4 cellular contexts compared by ENCODE assay signal in genomic region chr5:171637811-171638210, GRCh38.
TF ChIP-seq lines count a peak whose summit lies in the region.

No MANE protein-coding gene starts in this region.

TF ChIP-seq in HepG2, 621 proteins besides CTCF, POLR2A, EP300 and RAD21:
- TF ChIP-seq, protein P1, sequence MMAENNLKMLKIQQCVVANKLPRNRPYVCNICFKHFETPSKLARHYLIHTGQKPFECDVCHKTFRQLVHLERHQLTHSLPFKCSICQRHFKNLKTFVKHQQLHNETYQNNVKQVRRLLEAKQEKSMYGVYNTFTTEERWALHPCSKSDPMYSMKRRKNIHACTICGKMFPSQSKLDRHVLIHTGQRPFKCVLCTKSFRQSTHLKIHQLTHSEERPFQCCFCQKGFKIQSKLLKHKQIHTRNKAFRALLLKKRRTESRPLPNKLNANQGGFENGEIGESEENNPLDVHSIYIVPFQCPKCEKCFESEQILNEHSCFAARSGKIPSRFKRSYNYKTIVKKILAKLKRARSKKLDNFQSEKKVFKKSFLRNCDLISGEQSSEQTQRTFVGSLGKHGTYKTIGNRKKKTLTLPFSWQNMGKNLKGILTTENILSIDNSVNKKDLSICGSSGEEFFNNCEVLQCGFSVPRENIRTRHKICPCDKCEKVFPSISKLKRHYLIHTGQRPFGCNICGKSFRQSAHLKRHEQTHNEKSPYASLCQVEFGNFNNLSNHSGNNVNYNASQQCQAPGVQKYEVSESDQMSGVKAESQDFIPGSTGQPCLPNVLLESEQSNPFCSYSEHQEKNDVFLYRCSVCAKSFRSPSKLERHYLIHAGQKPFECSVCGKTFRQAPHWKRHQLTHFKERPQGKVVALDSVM (CRISPR knock-in tag; IDR thresholded peaks at IDR 0.05), result no peak
- TF ChIP-seq ZNF768 (CRISPR knock-in tag; IDR thresholded peaks at IDR 0.05) (peak; percentile 11; the same call in 1 of the 2 replicates), SOX6 (IDR thresholded peaks at IDR 0.05) (no peak), SOX6 (CRISPR knock-in tag; IDR thresholded peaks at IDR 0.05) (no peak), ZNF816 (CRISPR knock-in tag; IDR thresholded peaks at IDR 0.05; ENCODE audit: borderline replicate concordance) (no peak)
- TF ChIP-seq, protein P2, sequence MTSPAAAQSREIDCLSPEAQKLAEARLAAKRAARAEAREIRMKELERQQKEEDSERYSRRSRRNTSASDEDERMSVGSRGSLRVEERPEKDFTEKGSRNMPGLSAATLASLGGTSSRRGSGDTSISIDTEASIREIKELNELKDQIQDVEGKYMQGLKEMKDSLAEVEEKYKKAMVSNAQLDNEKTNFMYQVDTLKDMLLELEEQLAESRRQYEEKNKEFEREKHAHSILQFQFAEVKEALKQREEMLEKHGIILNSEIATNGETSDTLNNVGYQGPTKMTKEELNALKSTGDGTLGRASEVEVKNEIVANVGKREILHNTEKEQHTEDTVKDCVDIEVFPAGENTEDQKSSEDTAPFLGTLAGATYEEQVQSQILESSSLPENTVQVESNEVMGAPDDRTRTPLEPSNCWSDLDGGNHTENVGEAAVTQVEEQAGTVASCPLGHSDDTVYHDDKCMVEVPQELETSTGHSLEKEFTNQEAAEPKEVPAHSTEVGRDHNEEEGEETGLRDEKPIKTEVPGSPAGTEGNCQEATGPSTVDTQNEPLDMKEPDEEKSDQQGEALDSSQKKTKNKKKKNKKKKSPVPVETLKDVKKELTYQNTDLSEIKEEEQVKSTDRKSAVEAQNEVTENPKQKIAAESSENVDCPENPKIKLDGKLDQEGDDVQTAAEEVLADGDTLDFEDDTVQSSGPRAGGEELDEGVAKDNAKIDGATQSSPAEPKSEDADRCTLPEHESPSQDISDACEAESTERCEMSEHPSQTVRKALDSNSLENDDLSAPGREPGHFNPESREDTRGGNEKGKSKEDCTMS (CRISPR knock-in tag; conservative IDR thresholded peaks at IDR 0.05), result no peak

TF ChIP-seq in HEK293, 187 proteins besides CTCF, POLR2A, EP300 and RAD21:
- no peak for TF ChIP-seq HOXD13 (CRISPR knock-in tag; IDR thresholded peaks at IDR 0.05; ENCODE audit: borderline replicate concordance)
- TF ChIP-seq ZNF768 (tag by site-specific recombination; IDR thresholded peaks at IDR 0.05), result peak; percentile 64; the same call in 1 of the 2 replicates

TF ChIP-seq in K562, 482 proteins besides CTCF, POLR2A, EP300 and RAD21:
- TF ChIP-seq FOXP4 (CRISPR knock-in tag; IDR thresholded peaks at IDR 0.05; ENCODE audit: borderline replicate concordance) (no peak), ZNF347 (CRISPR knock-in tag; IDR thresholded peaks at IDR 0.05; ENCODE audit: low read depth) (no peak), ZNF436 (CRISPR knock-in tag; IDR thresholded peaks at IDR 0.05) (no peak), RBM25 (IDR thresholded peaks at IDR 0.05; ENCODE audit: low read depth, low read length, severe bottlenecking) (peak; percentile 85)

TF ChIP-seq in endothelial cell of umbilical vein, 7 proteins besides CTCF, POLR2A, EP300 and RAD21:
- TF ChIP-seq, protein P3, sequence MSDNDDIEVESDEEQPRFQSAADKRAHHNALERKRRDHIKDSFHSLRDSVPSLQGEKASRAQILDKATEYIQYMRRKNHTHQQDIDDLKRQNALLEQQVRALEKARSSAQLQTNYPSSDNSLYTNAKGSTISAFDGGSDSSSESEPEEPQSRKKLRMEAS (IDR thresholded peaks at IDR 0.05; ENCODE audit: insufficient read depth, insufficient read length), result no peak
- TF ChIP-seq FOS (IDR thresholded peaks at IDR 0.05; ENCODE audit: borderline replicate concordance, insufficient read depth, low read length), result no peak
- TF ChIP-seq MYC (IDR thresholded peaks at IDR 0.05; ENCODE audit: low read depth, low read length), result no peak
- no peak for TF ChIP-seq EZH2 (IDR thresholded peaks at IDR 0.05; ENCODE audit: borderline replicate concordance, low read depth, low read length, severe bottlenecking)
- no peak for TF ChIP-seq GATA2 (IDR thresholded peaks at IDR 0.05; ENCODE audit: insufficient read depth, insufficient read length, low read depth, low read length)
- no peak for TF ChIP-seq POLR2AphosphoS5 (IDR thresholded peaks at IDR 0.05; ENCODE audit: insufficient read depth, low read depth, low read length)
- TF ChIP-seq JUN (IDR thresholded peaks at IDR 0.05; ENCODE audit: borderline replicate concordance, insufficient read depth, insufficient read length, low read depth), result no peak
